8 cellular contexts compared by ENCODE assay signal in the genomic region with DNA sequence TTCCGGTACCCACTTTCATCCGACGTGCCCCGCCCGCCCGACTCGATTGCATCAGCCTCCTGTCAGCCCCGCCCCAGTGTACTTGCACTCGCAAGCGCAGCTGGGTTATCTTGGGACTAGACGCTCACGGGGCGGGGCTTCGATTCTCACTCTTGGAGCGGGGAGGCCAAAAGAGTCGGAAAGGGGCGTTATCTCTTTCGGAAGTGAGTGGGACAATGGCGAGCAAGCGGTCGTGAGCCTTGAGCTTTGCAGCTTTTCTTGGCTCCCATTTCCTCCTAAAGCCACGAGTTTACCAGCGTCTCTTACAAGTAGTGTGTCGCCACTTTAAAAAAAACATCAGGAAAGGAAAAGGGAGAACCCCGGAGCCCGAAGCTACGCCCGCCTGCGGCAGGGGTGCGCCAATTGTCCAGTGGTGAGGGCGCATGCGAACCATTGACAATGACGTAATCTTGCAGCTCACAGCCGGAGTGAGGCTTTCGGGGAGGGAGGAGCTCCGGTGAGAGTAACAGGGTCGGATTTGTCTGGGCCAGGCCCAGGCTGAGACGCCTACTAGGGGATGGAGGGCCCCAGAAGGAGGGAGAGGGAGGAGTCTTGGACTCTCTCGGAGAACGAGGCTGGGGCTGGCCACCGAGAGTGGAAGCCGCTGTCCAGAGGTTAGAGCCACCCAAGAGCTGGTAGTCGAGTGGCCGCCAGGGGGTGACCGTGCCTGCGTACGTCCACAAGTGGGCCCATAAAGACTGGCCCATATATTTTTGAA.
DNase-seq lines count a peak whose midpoint lies in the region; ATAC-seq, FAIRE-seq and TF ChIP-seq lines count a peak whose summit lies in the region.

No MANE protein-coding gene starts in this region.

- DNase-seq in BE2C (peak; percentile 95), GM19239 (ENCODE audit: insufficient read length, low spot score) (peak; percentile 44), NCI-H510A (lab: John Stamatoyannopoulos, UW) (peak; percentile 97), choroid plexus epithelial cell (ENCODE audit: low read depth) (peak; percentile 98), kidney epithelial cell (ENCODE audit: low read depth) (peak; percentile 77)
- DNase-seq in activated CD4-positive, alpha-beta T cell treated with anti-CD3 and anti-CD28 coated beads for 24 hours (ENCODE audit: low read depth in 2 of 2), result peak; percentile 88 to 89
- peak; percentile 96 for DNase-seq in stimulated activated CD4-positive, alpha-beta T cell treated with anti-CD3 and anti-CD28 coated beads, Interleukin-15, amount 100 ng/mL, for 24 hours

- peak; percentile 93 for ATAC-seq in HG03442 (IDR thresholded peaks at IDR 0.05; ENCODE audit: unreplicated experiment)

- peaks cover 5% of the 10 kb centered on the region for H3K4me1 ChIP-seq in BE2C

- peak; percentile 63 for TF ChIP-seq CTCF in BE2C (IDR thresholded peaks at IDR 0.05; ENCODE audit: low read depth, low read length)
- peak; percentile 75 for TF ChIP-seq CTCF in choroid plexus epithelial cell (conservative IDR thresholded peaks at IDR 0.05; ENCODE audit: low read depth, low read length)
- peak; percentile 69 for TF ChIP-seq CTCF in kidney epithelial cell (IDR thresholded peaks at IDR 0.05; ENCODE audit: insufficient read depth, low read length, poor library complexity, severe bottlenecking)

- no peaks in the 10 kb centered on the region for H3K27me3 ChIP-seq in BE2C
- no peaks in the 10 kb centered on the region for H3K27me3 ChIP-seq in kidney epithelial cell (ENCODE audit: control insufficient read depth, insufficient read depth, low read length)

- H3K36me3 ChIP-seq in BE2C (no peaks in the 10 kb centered on the region), kidney epithelial cell (ENCODE audit: control insufficient read depth, insufficient read depth, low read length) (no peaks in the 10 kb centered on the region)

- H3K4me3 ChIP-seq in BE2C (ENCODE audit: low read depth, low read length) (peak overlapping the region; percentile 64), choroid plexus epithelial cell (ENCODE audit: low read depth, low read length) (peak overlapping the region; percentile 62), kidney epithelial cell (ENCODE audit: low read depth, low read length) (peak overlapping the region; percentile 48)

- no peaks in the 10 kb centered on the region for H3K9me3 ChIP-seq in BE2C

- peak; percentile 98 for FAIRE-seq in GM19239 (lab: Jason Lieb, UNC)

Comparison
In these comparisons a context has a peak if more than half of its experiments do, and no peak if none do; other contexts are left out.
1. Peak in every context shown above with its lines: DNase-seq, ATAC-seq and H3K4me3 ChIP-seq.
2. DNase-seq: peak in every context shown above with its lines; median percentile 98 in choroid plexus epithelial cell; 97 in NCI-H510A; 96 in stimulated activated CD4-positive, alpha-beta T cell treated with anti-CD3 and anti-CD28 coated beads, Interleukin-15, amount 100 ng/mL, for 24 hours; 95 in BE2C; 88 in activated CD4-positive, alpha-beta T cell treated with anti-CD3 and anti-CD28 coated beads for 24 hours; 77 in kidney epithelial cell; 44 in GM19239.